ENCODE assay signal across 34 cellular contexts in genomic region chr3:192219926-192220325, GRCh38.
A peak's percentile ranks its signal among the peaks of the same experiment; 100 is the strongest.
DNase-seq lines count a peak whose midpoint lies in the region; ATAC-seq, FAIRE-seq and TF ChIP-seq lines count a peak whose summit lies in the region.
"Had no signal": no experiment of that assay in that cellular context is flagged by ENCODE, and none has a peak within 500 bp of the region (broad histone marks: within the 10 kb centered on the region; RNA-seq: fewer than 3 reads in every experiment).

No MANE protein-coding gene starts in this region.

- no peaks in the 10 kb centered on the region for H3K27me3 ChIP-seq in right atrium auricular region
- peaks cover 0 to 1% of the 10 kb centered on the region in 2 experiments for H3K27me3 ChIP-seq in endothelial cell of umbilical vein (ENCODE audit: control insufficient read depth in 2 of 2, insufficient read depth in 2 of 2, low read length in 2 of 2)
- H3K27me3 ChIP-seq in tibial artery, result no peaks in the 10 kb centered on the region
- H3K27me3 ChIP-seq: BE2C; BLaER1; BLaER1 treated with 17β-estradiol and CSF1 and Interleukin-3, amounts not matched to agents 10 nM and 100 nM had no signal

- H3K9me3 ChIP-seq in right atrium auricular region, result no peaks in the 10 kb centered on the region
- H3K9me3 ChIP-seq in endothelial cell of umbilical vein (replicated peaks; ENCODE audit: control insufficient read depth, insufficient read depth, low read length), result no peaks in the 10 kb centered on the region
- no peaks in the 10 kb centered on the region for H3K9me3 ChIP-seq in tibial artery
- H3K9me3 ChIP-seq: A549; BE2C; BLaER1; BLaER1 treated with 17β-estradiol and CSF1 and Interleukin-3, amounts not matched to agents 10 nM and 100 nM; Caco-2 had no signal

- H3K4me1 ChIP-seq in right atrium auricular region (no peaks in the 10 kb centered on the region), endothelial cell of umbilical vein (ENCODE audit: control insufficient read depth, extremely low read depth, insufficient read depth, low read length) (no peaks in the 10 kb centered on the region), tibial artery (no peaks in the 10 kb centered on the region)
- H3K4me1 ChIP-seq: A549; BE2C; BLaER1; BLaER1 treated with 17β-estradiol and CSF1 and Interleukin-3, amounts not matched to agents 10 nM and 100 nM; Caco-2 had no signal

- intact Hi-C loops in left ventricle myocardium superior (cut with micrococcal nuclease) (no loop called here), endothelial cell of umbilical vein (cut with micrococcal nuclease) (no loop called here), tibial artery (cut with DNase I; ENCODE audit: low total_unique reads) (no loop called here)

- peak; percentile 51 for ATAC-seq in left ventricle myocardium superior
- ATAC-seq: A549; CD8-positive, alpha-beta T cell had no signal

- peaks cover 2% of the 10 kb centered on the region for H4K20me1 ChIP-seq in endothelial cell of umbilical vein (replicated peaks; ENCODE audit: control insufficient read depth, extremely low read depth, insufficient read depth, low read length)
- H4K20me1 ChIP-seq: BLaER1; BLaER1 treated with 17β-estradiol and CSF1 and Interleukin-3, amounts not matched to agents 10 nM and 100 nM had no signal

- no peak overlapping the region for H3K4me3 ChIP-seq in right atrium auricular region
- no peak overlapping the region for H3K4me3 ChIP-seq in endothelial cell of umbilical vein (replicated peaks in 1 of 3; ENCODE audit: insufficient read depth in 1 of 3, low read depth in 1 of 3, low read length in 3 of 3)
- no peak overlapping the region for H3K4me3 ChIP-seq in tibial artery
- H3K4me3 ChIP-seq: A549; BLaER1; BLaER1 treated with 17β-estradiol and CSF1 and Interleukin-3, amounts not matched to agents 10 nM and 100 nM had no signal

- FAIRE-seq in D721Med (lab: Jason Lieb, UNC) (peak; percentile 35), endothelial cell of umbilical vein (lab: Jason Lieb, UNC) (no peak)
- FAIRE-seq: A204.1, A549 had no signal

- no TSS peak for BruUV-seq in endothelial cell of umbilical vein (replicated peaks; lab: Mats Ljungman, UMichigan)

- no peaks in the 10 kb centered on the region for H3K9me1 ChIP-seq in endothelial cell of umbilical vein (replicated peaks; ENCODE audit: control insufficient read depth, extremely low read depth, insufficient read depth, low read length)

- CTCF ChIA-PET in endothelial cell of umbilical vein (lab: Charles Lee), result interaction anchor here (1.3 kb wide), 1 partner anchor 32 kb away, joined by 3 read pairs; no protein-coding TSS in a partner anchor

- H2AFZ ChIP-seq in endothelial cell of umbilical vein (ENCODE audit: low read depth, low read length), result no peak overlapping the region

- no peak for TF ChIP-seq POLR2A in endothelial cell of umbilical vein (IDR thresholded peaks at IDR 0.05; ENCODE audit: low read depth, low read length)

- H3K36me3 ChIP-seq in right atrium auricular region (no peaks in the 10 kb centered on the region), endothelial cell of umbilical vein (ENCODE audit: control insufficient read depth in 2 of 2, extremely low read depth in 1 of 2, insufficient read depth in 2 of 2, low read length in 2 of 2) (no peaks in the 10 kb centered on the region), tibial artery (no peaks in the 10 kb centered on the region)
- H3K36me3 ChIP-seq: BE2C; BLaER1; BLaER1 treated with 17β-estradiol and CSF1 and Interleukin-3, amounts not matched to agents 10 nM and 100 nM had no signal

- in situ Hi-C loops in KBM-7 (cut with MboI; ENCODE audit: low pct_unique_long_range_greater_than_20kb, low sequenced_read_pairs), result no loop called here

- H3K27ac ChIP-seq in right atrium auricular region (no peak overlapping the region), endothelial cell of umbilical vein (ENCODE audit: insufficient read depth, low read depth, low read length) (no peak overlapping the region), tibial artery (no peak overlapping the region)
- H3K27ac ChIP-seq: 22Rv1; A549; BLaER1; BLaER1 treated with 17β-estradiol and CSF1 and Interleukin-3, amounts not matched to agents 10 nM and 100 nM; C4-2B had no signal

- no peak for TF ChIP-seq CTCF in right atrium auricular region (IDR thresholded peaks at IDR 0.05)
- no peak for TF ChIP-seq CTCF in D721Med (IDR thresholded peaks at IDR 0.05; ENCODE audit: insufficient read depth, missing control alignments)
- no peak for TF ChIP-seq CTCF in endothelial cell of umbilical vein (IDR thresholded peaks at IDR 0.05; ENCODE audit: extremely low read depth in 1 of 2, insufficient read depth in 1 of 2, low read depth in 1 of 2, low read length in 2 of 2)
- TF ChIP-seq CTCF in tibial artery (IDR thresholded peaks at IDR 0.05), result no peak

- POLR2A ChIA-PET in endothelial cell of umbilical vein (lab: Charles Lee), result no interaction called here

- H3K9ac ChIP-seq in endothelial cell of umbilical vein (replicated peaks; ENCODE audit: extremely low read depth, insufficient read depth, low read length), result no peak overlapping the region
- H3K9ac ChIP-seq: BLaER1; BLaER1 treated with 17β-estradiol and CSF1 and Interleukin-3, amounts not matched to agents 10 nM and 100 nM had no signal

- H3K79me2 ChIP-seq in endothelial cell of umbilical vein (ENCODE audit: control insufficient read depth, insufficient read depth, low read length), result no peaks in the 10 kb centered on the region

- H3K4me2 ChIP-seq in endothelial cell of umbilical vein (ENCODE audit: insufficient read depth, low read length), result no peak overlapping the region
- H3K4me2 ChIP-seq: A549; BLaER1; BLaER1 treated with 17β-estradiol and CSF1 and Interleukin-3, amounts not matched to agents 10 nM and 100 nM had no signal

- dilution Hi-C loops in endothelial cell of umbilical vein (cut with MboI; ENCODE audit: extremely low pct_ligation_motif_present, low sequenced_read_pairs), result no loop called here

- no peak for DNase-seq in left ventricle myocardium superior
- DNase-seq in right atrium auricular region (ENCODE audit: low spot score), result no peak
- no peak for DNase-seq in D721Med (ENCODE audit: insufficient read length, low spot score)
- DNase-seq in KBM-7, result peak; percentile 4
- DNase-seq in endothelial cell of umbilical vein (ENCODE audit: low read depth, low spot score), result peak; percentile 21
- DNase-seq in HK-2 (ENCODE audit: unreplicated experiment), result no peak
- no peak for DNase-seq in tibial artery
- no peak for DNase-seq in NK-92 treated with Interleukin-12 subunit alpha and Interleukin-12 subunit beta, amount 100 ng/mL, for 24 hours (lab: John Stamatoyannopoulos, UW)
- DNase-seq: 8988T; ACHN; AML-193; BE2C; C1 segment of cervical spinal cord; Caco-2; Calu3; CD4-positive, alpha-beta memory T cell; CD4-positive, alpha-beta T cell; CD4-positive, CD25-positive, alpha-beta regulatory T cell; CD8-positive, alpha-beta memory T cell; CD8-positive, alpha-beta T cell; COR-L47; DMS 273 treated with DMSO at 0.1 percent for 48 hours; DMS153; DMS53; DMS79; DMS79 treated with DMSO at 0.1 percent for 48 hours; DND-41; EL had no signal

TF ChIP-seq in endothelial cell of umbilical vein, 7 proteins besides CTCF, POLR2A, EP300 and RAD21:
- TF ChIP-seq FOS (IDR thresholded peaks at IDR 0.05; ENCODE audit: borderline replicate concordance, insufficient read depth, low read length), result no peak
- TF ChIP-seq JUN (IDR thresholded peaks at IDR 0.05; ENCODE audit: borderline replicate concordance, insufficient read depth, insufficient read length, low read depth), result no peak
- no peak for TF ChIP-seq MYC (IDR thresholded peaks at IDR 0.05; ENCODE audit: low read depth, low read length)
- no peak for TF ChIP-seq POLR2AphosphoS5 (IDR thresholded peaks at IDR 0.05; ENCODE audit: insufficient read depth, low read depth, low read length)
- TF ChIP-seq MAX (IDR thresholded peaks at IDR 0.05; ENCODE audit: insufficient read depth, insufficient read length), result no peak
- TF ChIP-seq EZH2 (IDR thresholded peaks at IDR 0.05; ENCODE audit: borderline replicate concordance, low read depth, low read length, severe bottlenecking), result no peak
- no peak for TF ChIP-seq GATA2 (IDR thresholded peaks at IDR 0.05; ENCODE audit: insufficient read depth, insufficient read length, low read depth, low read length)

Comparison
In these comparisons a context has a peak if more than half of its experiments do, and no peak if none do; other contexts are left out.
1. DNase-seq: peak in KBM-7 (single experiment) and endothelial cell of umbilical vein (single experiment); none in left ventricle myocardium superior (single experiment), right atrium auricular region (single experiment), D721Med (single experiment), HK-2 (single experiment), tibial artery (0 of 2) and NK-92 treated with Interleukin-12 subunit alpha and Interleukin-12 subunit beta, amount 100 ng/mL, for 24 hours (single experiment).